ENCODE assay signal across 12 cellular contexts in genomic region chr6:99138445-99138844, GRCh38.
"Had no signal": no experiment of that assay in that cellular context is flagged by ENCODE, and none has a peak within 500 bp of the region (broad histone marks: within the 10 kb centered on the region; RNA-seq: fewer than 3 reads in every experiment).

No MANE protein-coding gene starts in this region.

- H3K27ac ChIP-seq: body of pancreas, epithelial cell of prostate, gastroesophageal sphincter had no signal

- H3K27me3 ChIP-seq: body of pancreas, gastroesophageal sphincter had no signal

- H3K4me1 ChIP-seq: body of pancreas, gastroesophageal sphincter had no signal

- FAIRE-seq: keratinocyte had no signal

- H3K4me3 ChIP-seq: body of pancreas, gastroesophageal sphincter had no signal

- DNase-seq: activated effector memory CD4-positive, alpha-beta T cell treated with anti-CD3 and anti-CD28 coated beads, Interleukin-2, amount 50 U/mL, for 16 hours; amniotic stem cell; body of pancreas; cortex of kidney; effector memory CD8-positive, alpha-beta T cell; mesendoderm; stimulated activated CD4-positive, alpha-beta T cell treated with anti-CD3 and anti-CD28 coated beads, Interleukin-2, amount 100 ng/mL, for 48 hours; stimulated activated naive CD4-positive, alpha-beta T cell treated with Interleukin-2 at 50 U/mL for 16 hours; trophoblast cell had no signal

- H3K36me3 ChIP-seq: gastroesophageal sphincter had no signal

- H3K9me3 ChIP-seq: body of pancreas, gastroesophageal sphincter had no signal
